In genomic region chr16:67521095-67521804, GRCh38 we compare ENCODE assay signal across 8 cellular contexts. TPM values are rescaled to one million over a fixed set of nuclear protein-coding genes. Genes with fewer than 3 reads are reported as not detected.
DNase-seq lines count a peak whose midpoint lies in the region; ATAC-seq lines count a peak whose summit lies in the region.

No MANE protein-coding gene starts in this region.

- no peaks in the 10 kb centered on the region for H3K9me3 Mint-ChIP-seq in activated CD4-positive, alpha-beta T cell treated with anti-CD3 and anti-CD28 coated beads, Interleukin-2, amount 10 ng/mL, durations not matched to agents 24 days and 14 days

- peak overlapping the region; percentile 89 for H3K4me3 Mint-ChIP-seq in activated CD4-positive, alpha-beta T cell treated with anti-CD3 and anti-CD28 coated beads, Interleukin-2, amount 10 ng/mL, durations not matched to agents 24 days and 14 days

- intact Hi-C loops in activated CD4-positive, alpha-beta T cell treated with anti-CD3 and anti-CD28 coated beads, Interleukin-2, amount 10 ng/mL, durations not matched to agents 24 days and 14 days (cut with micrococcal nuclease), result loop anchor here (1.0 to 10.0 kb wide), 8 partner anchors 16 to 416 kb away; partner anchors contain the start of genes ACD, ATP6V0D1, CARMIL2 and CTCF

- H3K27ac Mint-ChIP-seq in activated CD4-positive, alpha-beta T cell treated with anti-CD3 and anti-CD28 coated beads, Interleukin-2, amount 10 ng/mL, durations not matched to agents 24 days and 14 days, result peak overlapping the region; percentile 100

- no peaks in the 10 kb centered on the region for H3K36me3 Mint-ChIP-seq in activated CD4-positive, alpha-beta T cell treated with anti-CD3 and anti-CD28 coated beads, Interleukin-2, amount 10 ng/mL, durations not matched to agents 24 days and 14 days (ENCODE audit: low read depth)

- ATAC-seq in GM19328 (IDR thresholded peaks at IDR 0.05; ENCODE audit: unreplicated experiment) (peak; percentile 57), HG03469 (IDR thresholded peaks at IDR 0.05; ENCODE audit: unreplicated experiment) (peak; percentile 45), left lobe of liver (peak; percentile 96)

- peaks cover 18% of the 10 kb centered on the region for H3K27me3 Mint-ChIP-seq in activated CD4-positive, alpha-beta T cell treated with anti-CD3 and anti-CD28 coated beads, Interleukin-2, amount 10 ng/mL, durations not matched to agents 24 days and 14 days

- peak; percentile 34 to 91 (median 82) for DNase-seq in C1 segment of cervical spinal cord (lab: John Stamatoyannopoulos, UW)
- DNase-seq in NCI-H524 treated with DMSO at 0.1 percent for 48 hours (lab: John Stamatoyannopoulos, UW), result peak; percentile 74
- DNase-seq in activated CD4-positive, alpha-beta T cell treated with anti-CD3 and anti-CD28 coated beads, Interleukin-2, amount 10 ng/mL, durations not matched to agents 24 days and 14 days, result peak; percentile 99
- DNase-seq in dedifferentiated amniotic fluid mesenchymal stem cell (ENCODE audit: extremely low spot score), result peak; percentile 96
- peak; percentile 94 for DNase-seq in left lobe of liver (ENCODE audit: low spot score)
- DNase-seq in stimulated activated CD4-positive, alpha-beta T cell treated with anti-CD3 and anti-CD28 coated beads, Interleukin-2, amount 100 ng/mL, for 24 hours, result peak; percentile 99 to 100

- H3K4me1 Mint-ChIP-seq in activated CD4-positive, alpha-beta T cell treated with anti-CD3 and anti-CD28 coated beads, Interleukin-2, amount 10 ng/mL, durations not matched to agents 24 days and 14 days, result peaks cover 30% of the 10 kb centered on the region

RNA-seq across cellular contexts. Expression of gene RIPOR1, which starts 7.4 kb away (rescaled TPM):
- total RNA-seq in activated CD4-positive, alpha-beta T cell treated with anti-CD3 and anti-CD28 coated beads, Interleukin-2, amount 10 ng/mL, durations not matched to agents 24 days and 14 days, result 23.3 and 27.7 TPM in 2 replicates
- total RNA-seq in left lobe of liver, result 29.7 TPM

RNA-seq across cellular contexts. Expression of gene AGRP, which starts 37.9 kb away (rescaled TPM):
- not detected in 2 replicates for total RNA-seq in activated CD4-positive, alpha-beta T cell treated with anti-CD3 and anti-CD28 coated beads, Interleukin-2, amount 10 ng/mL, durations not matched to agents 24 days and 14 days
- total RNA-seq in left lobe of liver, result not detected

RNA-seq across cellular contexts. Expression of gene ATP6V0D1, which starts 40.3 kb away (rescaled TPM):
- 30.9 and 31.8 TPM in 2 replicates for total RNA-seq in activated CD4-positive, alpha-beta T cell treated with anti-CD3 and anti-CD28 coated beads, Interleukin-2, amount 10 ng/mL, durations not matched to agents 24 days and 14 days
- total RNA-seq in left lobe of liver, result 48.2 TPM

RNA-seq across cellular contexts. Expression of gene CTCF, which starts 41.1 kb away (rescaled TPM):
- 60.2 and 62.5 TPM in 2 replicates for total RNA-seq in activated CD4-positive, alpha-beta T cell treated with anti-CD3 and anti-CD28 coated beads, Interleukin-2, amount 10 ng/mL, durations not matched to agents 24 days and 14 days
- 13.4 TPM for total RNA-seq in left lobe of liver

Comparison
In these comparisons a context has a peak if more than half of its experiments do, and no peak if none do; other contexts are left out.
1. Peak in every context shown above with its lines: DNase-seq and ATAC-seq.
2. ATAC-seq: peak in every context shown above with its lines; median percentile 96 in left lobe of liver; 57 in GM19328; 45 in HG03469.